Comparison of ENCODE assay signal across 8 cellular contexts in genomic region chr12:16043480-16043879, GRCh38.
"Had no signal": no experiment of that assay in that cellular context is flagged by ENCODE, and none has a peak within 500 bp of the region (broad histone marks: within the 10 kb centered on the region; RNA-seq: fewer than 3 reads in every experiment).

No MANE protein-coding gene starts in this region.

- FAIRE-seq: G401.6, GM12878, GM12891, GM12892, GM18507, GM19239 had no signal

- DNase-seq: GDM1, GF-D8 had no signal

- H3K4me3 ChIP-seq: GM12878 had no signal

- ATAC-seq: GM12878 had no signal
